ENCODE assay signal across 9 cellular contexts in genomic region chr19:11160119-11160768, GRCh38. TPM values are rescaled to one million over a fixed set of nuclear protein-coding genes. Genes with fewer than 3 reads are reported as not detected.
DNase-seq lines count a peak whose midpoint lies in the region; ATAC-seq and TF ChIP-seq lines count a peak whose summit lies in the region.
"Had no signal": no experiment of that assay in that cellular context is flagged by ENCODE, and none has a peak within 500 bp of the region (broad histone marks: within the 10 kb centered on the region; RNA-seq: fewer than 3 reads in every experiment).

No MANE protein-coding gene starts in this region.

- TF ChIP-seq POLR2A in Peyer's patch (IDR thresholded peaks at IDR 0.05): no peak

- no peaks in the 10 kb centered on the region for H3K27me3 ChIP-seq in Peyer's patch
- no peaks in the 10 kb centered on the region for H3K27me3 ChIP-seq in thoracic aorta (replicated peaks; ENCODE audit: insufficient read depth)

- H3K9me3 ChIP-seq in Peyer's patch (no peaks in the 10 kb centered on the region), thoracic aorta (no peaks in the 10 kb centered on the region)

- no peak overlapping the region for H3K27ac Mint-ChIP-seq in stimulated activated naive CD8-positive, alpha-beta T cell treated with anti-CD3 and anti-CD28 coated beads, Interleukin-15, amount 100 ng/mL, for 72 hours

- DNase-seq in Peyer's patch (no peak), coronary artery (ENCODE audit: low spot score) (no peak), left lobe of liver (ENCODE audit: low spot score) (no peak), thoracic aorta (ENCODE audit: low spot score) (no peak), putamen (ENCODE audit: low spot score) (no peak), islet precursor cell (no peak)
- no peak for DNase-seq in stimulated activated naive CD8-positive, alpha-beta T cell treated with anti-CD3 and anti-CD28 coated beads, Interleukin-15, amount 100 ng/mL, for 72 hours
- DNase-seq: CD4-positive, alpha-beta memory T cell; HCEC 1CT had no signal

- TF ChIP-seq CTCF in Peyer's patch (IDR thresholded peaks at IDR 0.05): peak in 1 of 6 experiments; percentile 4
- TF ChIP-seq CTCF in coronary artery (IDR thresholded peaks at IDR 0.05): no peak
- no peak for TF ChIP-seq CTCF in thoracic aorta (IDR thresholded peaks at IDR 0.05)

- no peaks in the 10 kb centered on the region for H3K9me3 Mint-ChIP-seq in stimulated activated naive CD8-positive, alpha-beta T cell treated with anti-CD3 and anti-CD28 coated beads, Interleukin-15, amount 100 ng/mL, for 72 hours

- peaks cover 11% of the 10 kb centered on the region for H3K4me1 Mint-ChIP-seq in stimulated activated naive CD8-positive, alpha-beta T cell treated with anti-CD3 and anti-CD28 coated beads, Interleukin-15, amount 100 ng/mL, for 72 hours

- H3K4me1 ChIP-seq in Peyer's patch: peaks cover 0 to 12% (median 3%) of the 10 kb centered on the region in 4 donors
- H3K4me1 ChIP-seq in thoracic aorta (ENCODE audit: control insufficient read depth in 1 of 2, low read depth in 2 of 2): peaks cover 40 to 77% of the 10 kb centered on the region in 2 donors

- no peak overlapping the region for H3K4me3 Mint-ChIP-seq in stimulated activated naive CD8-positive, alpha-beta T cell treated with anti-CD3 and anti-CD28 coated beads, Interleukin-15, amount 100 ng/mL, for 72 hours
- H3K4me3 Mint-ChIP-seq: CD4-positive, alpha-beta memory T cell had no signal

- H3K27me3 Mint-ChIP-seq in stimulated activated naive CD8-positive, alpha-beta T cell treated with anti-CD3 and anti-CD28 coated beads, Interleukin-15, amount 100 ng/mL, for 72 hours: no peaks in the 10 kb centered on the region

- ATAC-seq in left lobe of liver: peak; percentile 11
- no peak for ATAC-seq in thoracic aorta (ENCODE audit: insufficient number of reproducible peaks, low FRiP score, low read depth)
- no peak for ATAC-seq in stimulated activated naive CD8-positive, alpha-beta T cell treated with anti-CD3 and anti-CD28 coated beads, Interleukin-15, amount 100 ng/mL, for 72 hours

- H3K27ac ChIP-seq in Peyer's patch (peak overlapping the region in 3 of 4 donors; percentile 11 to 79 (median 19)), coronary artery (peak overlapping the region; percentile 78 to 88), thoracic aorta (peak overlapping the region; percentile 43 to 93)

- H3K36me3 ChIP-seq in Peyer's patch (no peaks in the 10 kb centered on the region), thoracic aorta (no peaks in the 10 kb centered on the region)

- H3K4me3 ChIP-seq in Peyer's patch (no peak overlapping the region), coronary artery (no peak overlapping the region), thoracic aorta (no peak overlapping the region)

RNA-seq across cellular contexts. Expression of gene SPC24, which starts 4.7 kb away (rescaled TPM):
- total RNA-seq in Peyer's patch: 10 to 100 TPM in 2 of 4 donors, 1 to 10 TPM in 2; 1.7 to 28.9 (median 8.4) TPM
- total RNA-seq in left lobe of liver: 0.81 TPM
- 1 to 10 TPM; 2.4 to 4.7 TPM for total RNA-seq in thoracic aorta

RNA-seq across cellular contexts. Expression of gene KANK2, which starts 37.1 kb away (rescaled TPM):
- total RNA-seq in Peyer's patch (100 to 1,000 TPM in 1 of 4 donors, 10 to 100 TPM in 3; 41.9 to 283 (median 68.4) TPM), left lobe of liver (61.1 TPM), thoracic aorta (100 to 1,000 TPM; 647 to 689 TPM)

Comparison
In these comparisons a context has a peak if more than half of its experiments do, and no peak if none do; other contexts are left out.
1. H3K27ac ChIP-seq: peak in every context shown above with its lines; median percentile 83 in coronary artery; 68 in thoracic aorta; 19 in Peyer's patch.